ENCODE assay signal across 1 cellular context in the genomic region with DNA sequence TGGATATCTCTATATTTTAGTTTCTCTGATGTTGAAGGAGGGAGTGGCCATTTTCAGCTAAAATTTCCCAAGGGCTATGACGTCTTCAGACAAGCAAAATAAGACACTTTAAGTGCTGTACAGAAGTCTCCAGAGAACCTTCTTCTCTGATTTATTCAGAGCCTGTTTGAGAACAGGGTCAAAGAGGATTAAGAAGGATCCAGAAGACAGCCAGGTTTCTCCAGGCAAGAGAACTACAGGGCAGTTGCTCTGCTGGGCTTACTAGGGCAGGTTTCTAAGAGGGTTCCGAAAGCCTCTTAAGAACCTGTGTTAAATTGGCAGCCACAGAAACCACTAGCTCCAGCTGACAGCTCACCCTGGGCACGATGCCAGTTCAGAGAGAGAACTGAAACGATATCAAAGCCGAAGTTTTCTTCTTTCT.
TF ChIP-seq lines count a peak whose summit lies in the region.

No MANE protein-coding gene starts in this region.

TF ChIP-seq in GM23338, 12 proteins besides CTCF, POLR2A, EP300 and RAD21 (continued from another document):
- TF ChIP-seq, protein P1, sequence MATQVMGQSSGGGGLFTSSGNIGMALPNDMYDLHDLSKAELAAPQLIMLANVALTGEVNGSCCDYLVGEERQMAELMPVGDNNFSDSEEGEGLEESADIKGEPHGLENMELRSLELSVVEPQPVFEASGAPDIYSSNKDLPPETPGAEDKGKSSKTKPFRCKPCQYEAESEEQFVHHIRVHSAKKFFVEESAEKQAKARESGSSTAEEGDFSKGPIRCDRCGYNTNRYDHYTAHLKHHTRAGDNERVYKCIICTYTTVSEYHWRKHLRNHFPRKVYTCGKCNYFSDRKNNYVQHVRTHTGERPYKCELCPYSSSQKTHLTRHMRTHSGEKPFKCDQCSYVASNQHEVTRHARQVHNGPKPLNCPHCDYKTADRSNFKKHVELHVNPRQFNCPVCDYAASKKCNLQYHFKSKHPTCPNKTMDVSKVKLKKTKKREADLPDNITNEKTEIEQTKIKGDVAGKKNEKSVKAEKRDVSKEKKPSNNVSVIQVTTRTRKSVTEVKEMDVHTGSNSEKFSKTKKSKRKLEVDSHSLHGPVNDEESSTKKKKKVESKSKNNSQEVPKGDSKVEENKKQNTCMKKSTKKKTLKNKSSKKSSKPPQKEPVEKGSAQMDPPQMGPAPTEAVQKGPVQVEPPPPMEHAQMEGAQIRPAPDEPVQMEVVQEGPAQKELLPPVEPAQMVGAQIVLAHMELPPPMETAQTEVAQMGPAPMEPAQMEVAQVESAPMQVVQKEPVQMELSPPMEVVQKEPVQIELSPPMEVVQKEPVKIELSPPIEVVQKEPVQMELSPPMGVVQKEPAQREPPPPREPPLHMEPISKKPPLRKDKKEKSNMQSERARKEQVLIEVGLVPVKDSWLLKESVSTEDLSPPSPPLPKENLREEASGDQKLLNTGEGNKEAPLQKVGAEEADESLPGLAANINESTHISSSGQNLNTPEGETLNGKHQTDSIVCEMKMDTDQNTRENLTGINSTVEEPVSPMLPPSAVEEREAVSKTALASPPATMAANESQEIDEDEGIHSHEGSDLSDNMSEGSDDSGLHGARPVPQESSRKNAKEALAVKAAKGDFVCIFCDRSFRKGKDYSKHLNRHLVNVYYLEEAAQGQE (IDR thresholded peaks at IDR 0.05; ENCODE audit: unreplicated experiment): no peak
- TF ChIP-seq STAT1 (IDR thresholded peaks at IDR 0.05; ENCODE audit: unreplicated experiment): no peak
